Comparison of ENCODE assay signal across 8 cellular contexts in genomic region chr6:7697820-7698623, GRCh38. TPM values are rescaled to one million over a fixed set of nuclear protein-coding genes. Genes with fewer than 3 reads are reported as not detected.
DNase-seq lines count a peak whose midpoint lies in the region; ATAC-seq and TF ChIP-seq lines count a peak whose summit lies in the region.

No MANE protein-coding gene starts in this region.

- H3K27me3 ChIP-seq in SJSA1 (replicated peaks) = no peaks in the 10 kb centered on the region
- H3K27me3 ChIP-seq in smooth muscle cell (ENCODE audit: low read depth) = no peaks in the 10 kb centered on the region
- H3K27me3 ChIP-seq in CD4-positive, alpha-beta memory T cell (ENCODE audit: insufficient read depth, low read length) = no peaks in the 10 kb centered on the region

- H3K9me3 ChIP-seq in SJSA1 (replicated peaks) (no peaks in the 10 kb centered on the region), smooth muscle cell (replicated peaks; ENCODE audit: low read depth) (no peaks in the 10 kb centered on the region)
- H3K9me3 ChIP-seq in CD4-positive, alpha-beta memory T cell (ENCODE audit: control insufficient read depth in 1 of 2, low read length in 2 of 2) = no peaks in the 10 kb centered on the region

- peaks cover 6% of the 10 kb centered on the region for H3F3A ChIP-seq in smooth muscle cell (ENCODE audit: low read depth)

- H3K36me3 Mint-ChIP-seq in CD4-positive, alpha-beta memory T cell = no peaks in the 10 kb centered on the region

- peak; percentile 42 for DNase-seq in HFF-Myc (ENCODE audit: extremely low read depth, low read depth)
- peak in 1 of 2 experiments; percentile 54 for DNase-seq in SJSA1 (ENCODE audit: low read depth in 1 of 2, low spot score in 2 of 2)
- DNase-seq in fibroblast of the conjunctiva (ENCODE audit: low read depth) = peak; percentile 85
- no peak for DNase-seq in smooth muscle cell (lab: John Stamatoyannopoulos, UW; ENCODE audit: unreplicated experiment)
- DNase-seq in D341Med (ENCODE audit: low spot score) = no peak
- no peak for DNase-seq in activated effector memory CD4-positive, alpha-beta T cell treated with Interleukin-2 at 50 U/mL for 16 hours
- no peak for DNase-seq in CD4-positive, alpha-beta memory T cell

- H3K27me3 Mint-ChIP-seq in CD4-positive, alpha-beta memory T cell = peaks cover 4 to 12% of the 10 kb centered on the region in 2 donors

- no peak overlapping the region for H3K27ac Mint-ChIP-seq in CD4-positive, alpha-beta memory T cell

- H3K36me3 ChIP-seq in SJSA1 = no peaks in the 10 kb centered on the region
- no peaks in the 10 kb centered on the region for H3K36me3 ChIP-seq in smooth muscle cell (ENCODE audit: low read depth)
- H3K36me3 ChIP-seq in CD4-positive, alpha-beta memory T cell (ENCODE audit: insufficient read depth, low read length) = no peaks in the 10 kb centered on the region

- H3K9me3 Mint-ChIP-seq in CD4-positive, alpha-beta memory T cell = peaks cover 0 to 3% (median 0%) of the 10 kb centered on the region in 8 donors

- H3K4me1 Mint-ChIP-seq in CD4-positive, alpha-beta memory T cell = no peaks in the 10 kb centered on the region

- TF ChIP-seq CTCF in HFF-Myc (IDR thresholded peaks at IDR 0.05; ENCODE audit: low read depth, low read length, missing control alignments) (no peak), smooth muscle cell (IDR thresholded peaks at IDR 0.05; ENCODE audit: borderline replicate concordance, insufficient read depth, poor library complexity, severe bottlenecking) (no peak)

- no peak for ATAC-seq in GM18907 (IDR thresholded peaks at IDR 0.05; ENCODE audit: unreplicated experiment)

- peak overlapping the region; percentile 80 for H3K4me2 ChIP-seq in smooth muscle cell

- H3K9ac ChIP-seq in smooth muscle cell (ENCODE audit: low read depth) = peak overlapping the region; percentile 68

- intact Hi-C loops in CD4-positive, alpha-beta memory T cell (cut with micrococcal nuclease) = no loop called here

- H3K79me2 ChIP-seq in smooth muscle cell (ENCODE audit: low read depth) = no peaks in the 10 kb centered on the region

- no peak overlapping the region for H3K4me3 Mint-ChIP-seq in CD4-positive, alpha-beta memory T cell

- peak overlapping the region; percentile 90 for H2AFZ ChIP-seq in smooth muscle cell (ENCODE audit: low read depth)

- WGBS in smooth muscle cell (ENCODE audit: low lambda C conversion rate) = 18% methylated on average over 12 of the region's 12 CpGs

- H3K27ac ChIP-seq in SJSA1 = peak overlapping the region; percentile 27; the same call in 1 of the 2 replicates
- peak overlapping the region; percentile 92 for H3K27ac ChIP-seq in smooth muscle cell (ENCODE audit: low read depth)
- H3K27ac ChIP-seq in CD4-positive, alpha-beta memory T cell (ENCODE audit: low read depth, low read length) = no peak overlapping the region

- peaks cover 15% of the 10 kb centered on the region for H3K4me1 ChIP-seq in SJSA1 (replicated peaks)
- H3K4me1 ChIP-seq in smooth muscle cell (ENCODE audit: low read depth) = peaks cover 8% of the 10 kb centered on the region
- no peaks in the 10 kb centered on the region for H3K4me1 ChIP-seq in CD4-positive, alpha-beta memory T cell (ENCODE audit: insufficient read depth, low read length)

- POLR2A ChIA-PET in CD4-positive, alpha-beta memory T cell (lab: Charles Lee; ENCODE audit: partially characterized antibody) = no interaction called here

- CTCF ChIA-PET in CD4-positive, alpha-beta memory T cell (lab: Charles Lee; ENCODE audit: partially characterized antibody) = no interaction called here

- no peaks in the 10 kb centered on the region for H4K20me1 ChIP-seq in smooth muscle cell (ENCODE audit: low read depth)

- 0 out of 2 replicates have a peak overlapping the region, but pooled peaks have one; percentile 5 for H3K4me3 ChIP-seq in HFF-Myc (replicated peaks; ENCODE audit: low read depth, low read length)
- H3K4me3 ChIP-seq in SJSA1 = no peak overlapping the region
- peak overlapping the region; percentile 12 for H3K4me3 ChIP-seq in smooth muscle cell
- H3K4me3 ChIP-seq in CD4-positive, alpha-beta memory T cell (ENCODE audit: low read length in 2 of 2) = no peak overlapping the region

RNA-seq across cellular contexts. Expression of gene BMP6, which starts 27.9 kb away (rescaled TPM):
- 1.4 and 1.7 TPM in 2 replicates for total RNA-seq in SJSA1 (2014; rRNA removed; shearing (Covaris generic))
- 14.5 and 14.7 TPM in 2 replicates for total RNA-seq in smooth muscle cell
- polyA plus RNA-seq in smooth muscle cell = 10.1 and 17.0 TPM in 2 replicates
- total RNA-seq in CD4-positive, alpha-beta memory T cell = not detected
- polyA plus RNA-seq in CD4-positive, alpha-beta memory T cell = under 1 TPM in 1 of 2 donors, not detected in 1; 0.06 TPM

Comparison
In these comparisons a context has a peak if more than half of its experiments do, and no peak if none do; other contexts are left out.
1. DNase-seq: peak in HFF-Myc (single experiment) and fibroblast of the conjunctiva (single experiment); none in smooth muscle cell (single experiment), D341Med (single experiment), activated effector memory CD4-positive, alpha-beta T cell treated with Interleukin-2 at 50 U/mL for 16 hours (single experiment) and CD4-positive, alpha-beta memory T cell (0 of 5).
2. H3K4me3 ChIP-seq: peak in HFF-Myc (single experiment) and smooth muscle cell (single experiment); none in SJSA1 (single experiment) and CD4-positive, alpha-beta memory T cell (0 of 2).